22 cellular contexts compared by ENCODE assay signal in genomic region chr10:27664464-27664863, GRCh38.
"Had no signal": no experiment of that assay in that cellular context is flagged by ENCODE, and none has a peak within 500 bp of the region (broad histone marks: within the 10 kb centered on the region; RNA-seq: fewer than 3 reads in every experiment).

No MANE protein-coding gene starts in this region.

- DNase-seq: activated CD4-positive, alpha-beta memory T cell treated with anti-CD3 and anti-CD28 coated beads, Interleukin-2, amount 10 ng/mL, durations not matched to agents 7 days and 5 days; activated CD4-positive, alpha-beta T cell treated with anti-CD3 and anti-CD28 coated beads for 48 hours; activated CD8-positive, alpha-beta memory T cell treated with anti-CD3 and anti-CD28 coated beads, Interleukin-2, amount 10 ng/mL, durations not matched to agents 7 days and 5 days; activated gamma-delta T cell treated with Interleukin-2 at 50 U/mL for 16 hours; activated T-cell treated with anti-CD3 and anti-CD28 coated beads for 4 hours; aorta; effector CD4-positive, alpha-beta T cell; erythroblast; foreskin fibroblast; heart right ventricle; lower lobe of right lung; mesendoderm; naive B cell; retina; sigmoid colon; stimulated activated CD4-positive, alpha-beta T cell treated with anti-CD3 and anti-CD28 coated beads, Interleukin-15, amount 100 ng/mL, for 24 hours; transverse colon; uterus had no signal

- H3K36me3 Mint-ChIP-seq: activated CD8-positive, alpha-beta memory T cell treated with anti-CD3 and anti-CD28 coated beads, Interleukin-2, amount 10 ng/mL, durations not matched to agents 7 days and 5 days; activated naive CD4-positive, alpha-beta T cell treated with anti-CD3 and anti-CD28 coated beads, Interleukin-2, amount 50 U/mL, for 72 hours; brain; naive B cell; neural progenitor cell; stimulated activated memory B cell treated with anti-CD40 and anti-IgM and Interleukin-4, amounts not matched to agents 10 μg/mL and 1 μg/mL and 100 μg/mL, for 72 hours had no signal

- H3K4me1 Mint-ChIP-seq: activated CD4-positive, alpha-beta memory T cell treated with anti-CD3 and anti-CD28 coated beads, Interleukin-2, amount 10 ng/mL, durations not matched to agents 7 days and 5 days; activated CD8-positive, alpha-beta memory T cell treated with anti-CD3 and anti-CD28 coated beads, Interleukin-2, amount 10 ng/mL, durations not matched to agents 7 days and 5 days; brain; naive B cell; stimulated activated memory B cell treated with anti-CD40 and anti-IgM and Interleukin-4, amounts not matched to agents 10 μg/mL and 1 μg/mL and 100 μg/mL, for 72 hours had no signal

- ATAC-seq: activated CD8-positive, alpha-beta memory T cell treated with anti-CD3 and anti-CD28 coated beads, Interleukin-2, amount 10 ng/mL, durations not matched to agents 7 days and 5 days; activated naive CD4-positive, alpha-beta T cell treated with anti-CD3 and anti-CD28 coated beads, Interleukin-2, amount 50 U/mL, for 72 hours; heart right ventricle; lower lobe of right lung; stimulated activated memory B cell treated with anti-CD40 and anti-IgM and Interleukin-4, amounts not matched to agents 10 μg/mL and 1 μg/mL and 100 μg/mL, for 72 hours had no signal

- H3K27ac Mint-ChIP-seq: activated CD4-positive, alpha-beta memory T cell treated with anti-CD3 and anti-CD28 coated beads, Interleukin-2, amount 10 ng/mL, durations not matched to agents 7 days and 5 days; activated CD8-positive, alpha-beta memory T cell treated with anti-CD3 and anti-CD28 coated beads, Interleukin-2, amount 10 ng/mL, durations not matched to agents 7 days and 5 days; activated naive CD4-positive, alpha-beta T cell treated with anti-CD3 and anti-CD28 coated beads, Interleukin-2, amount 50 U/mL, for 72 hours; brain; neural progenitor cell; stimulated activated memory B cell treated with anti-CD40 and anti-IgM and Interleukin-4, amounts not matched to agents 10 μg/mL and 1 μg/mL and 100 μg/mL, for 72 hours had no signal

- H3K9me3 Mint-ChIP-seq: activated CD4-positive, alpha-beta memory T cell treated with anti-CD3 and anti-CD28 coated beads, Interleukin-2, amount 10 ng/mL, durations not matched to agents 7 days and 5 days; activated naive CD4-positive, alpha-beta T cell treated with anti-CD3 and anti-CD28 coated beads, Interleukin-2, amount 50 U/mL, for 72 hours; stimulated activated memory B cell treated with anti-CD40 and anti-IgM and Interleukin-4, amounts not matched to agents 10 μg/mL and 1 μg/mL and 100 μg/mL, for 72 hours had no signal

- H3K4me3 Mint-ChIP-seq: activated CD4-positive, alpha-beta memory T cell treated with anti-CD3 and anti-CD28 coated beads, Interleukin-2, amount 10 ng/mL, durations not matched to agents 7 days and 5 days; activated CD8-positive, alpha-beta memory T cell treated with anti-CD3 and anti-CD28 coated beads, Interleukin-2, amount 10 ng/mL, durations not matched to agents 7 days and 5 days; brain; naive B cell; neural progenitor cell; stimulated activated memory B cell treated with anti-CD40 and anti-IgM and Interleukin-4, amounts not matched to agents 10 μg/mL and 1 μg/mL and 100 μg/mL, for 72 hours had no signal
